8 cellular contexts compared by ENCODE assay signal in the genomic region with DNA sequence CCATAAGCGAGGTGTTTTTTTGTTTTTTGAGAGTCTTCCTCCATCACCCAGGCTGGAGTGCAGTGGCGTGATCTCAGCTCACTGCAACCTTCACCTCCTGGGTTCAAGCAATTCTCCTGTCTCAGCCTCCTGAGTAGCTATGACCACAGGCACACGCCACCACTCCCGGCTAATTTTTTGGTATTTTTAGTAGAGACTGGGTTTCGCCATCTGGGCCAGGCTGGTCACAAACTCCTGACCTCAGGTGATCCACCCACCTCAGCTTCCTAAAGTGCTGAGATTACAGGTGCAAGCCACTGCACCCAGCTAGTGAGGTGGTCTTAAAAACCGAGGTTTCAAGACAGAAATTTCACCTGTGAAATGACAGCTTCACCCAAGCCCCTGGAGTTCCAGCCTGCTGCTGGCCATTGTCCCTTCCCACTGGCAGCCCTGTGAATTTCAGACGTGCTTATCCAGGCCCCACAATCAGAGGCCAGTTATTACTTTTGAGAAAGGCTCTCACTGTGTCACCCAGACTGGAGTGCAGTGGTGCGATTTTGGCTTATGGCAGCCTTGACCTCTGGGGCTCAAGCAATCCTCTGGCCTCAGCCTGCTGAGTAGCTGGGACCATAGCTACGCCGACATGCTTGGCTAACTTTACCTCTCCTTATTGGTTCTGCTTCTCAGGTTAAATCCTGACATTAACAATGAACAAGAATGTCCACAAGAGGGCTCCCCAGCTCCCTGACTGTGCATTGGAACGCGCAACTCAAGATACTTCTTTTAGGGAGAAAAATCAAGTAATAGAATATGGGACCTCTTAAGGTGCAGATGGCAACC. TPM values are rescaled to one million over a fixed set of nuclear protein-coding genes. Genes with fewer than 3 reads are reported as not detected.
DNase-seq lines count a peak whose midpoint lies in the region; ATAC-seq, FAIRE-seq and TF ChIP-seq lines count a peak whose summit lies in the region.

No MANE protein-coding gene starts in this region.

- H3K27me3 Mint-ChIP-seq in mesothelial cell of epicardium (ENCODE audit: low read depth) = no peaks in the 10 kb centered on the region

- H3K4me3 ChIP-seq in dorsolateral prefrontal cortex = no peak overlapping the region

- TF ChIP-seq CTCF in dorsolateral prefrontal cortex (IDR thresholded peaks at IDR 0.05 in 54 of 56, conservative IDR thresholded peaks at IDR 0.05 in 2 of 56; ENCODE audit: low read depth in 1 of 56, partially characterized antibody in 56 of 56) = peak; percentile 39 to 79 (median 68)
- TF ChIP-seq CTCF in mesothelial cell of epicardium (IDR thresholded peaks at IDR 0.05; ENCODE audit: unreplicated experiment) = peak; percentile 50

- ATAC-seq in HG02852 (IDR thresholded peaks at IDR 0.05; ENCODE audit: unreplicated experiment) (no peak), HG03378 (IDR thresholded peaks at IDR 0.05; ENCODE audit: unreplicated experiment) (no peak)

- peaks cover 3% of the 10 kb centered on the region for H3K4me1 Mint-ChIP-seq in mesothelial cell of epicardium

- no peak overlapping the region for H3K4me3 Mint-ChIP-seq in mesothelial cell of epicardium

- H3K27ac Mint-ChIP-seq in mesothelial cell of epicardium = peak overlapping the region; percentile 14

- peaks cover 34% of the 10 kb centered on the region for H3K36me3 Mint-ChIP-seq in mesothelial cell of epicardium

- FAIRE-seq in TTC549 (lab: Jason Lieb, UNC) = peak; percentile 79

- intact Hi-C loops in dorsolateral prefrontal cortex (cut with DNase I) = no loop called here

- DNase-seq in NCI-H82 (lab: John Stamatoyannopoulos, UW) = peak; percentile 72
- no peak for DNase-seq in NCI-H82 treated with DMSO at 0.1 percent for 48 hours (lab: John Stamatoyannopoulos, UW; ENCODE audit: unreplicated experiment)
- peak; percentile 52 for DNase-seq in MV-4-11 (lab: John Stamatoyannopoulos, UW)
- peak in 4 of 10 donors; percentile 47 to 68 (median 52) for DNase-seq in dorsolateral prefrontal cortex
- DNase-seq in mesothelial cell of epicardium (ENCODE audit: low spot score in 2 of 2, unreplicated experiment in 2 of 2) = no peak

- H3K9me3 Mint-ChIP-seq in mesothelial cell of epicardium = no peaks in the 10 kb centered on the region

- peak overlapping the region in 20 of 59 donors; percentile 2 to 68 (median 30) for H3K27ac ChIP-seq in dorsolateral prefrontal cortex

- H3K27me3 ChIP-seq in dorsolateral prefrontal cortex = no peaks in the 10 kb centered on the region

RNA-seq across cellular contexts. Expression of gene ENO1, which starts 19.4 kb away (rescaled TPM):
- total RNA-seq in dorsolateral prefrontal cortex = 100 to 1,000 TPM; 469 to 938 (median 635) TPM
- 1,024 to 1,067 TPM (median 1,030 TPM) in 3 replicates for total RNA-seq in mesothelial cell of epicardium

RNA-seq across cellular contexts. Expression of gene RERE, which starts 41.7 kb away (rescaled TPM):
- total RNA-seq in dorsolateral prefrontal cortex (100 to 1,000 TPM; 286 to 583 (median 367) TPM), mesothelial cell of epicardium (177 to 187 TPM (median 187 TPM) in 3 replicates)

Comparison
In these comparisons a context has a peak if more than half of its experiments do, and no peak if none do; other contexts are left out.
1. DNase-seq: peak in NCI-H82 (single experiment) and MV-4-11 (single experiment); none in NCI-H82 treated with DMSO at 0.1 percent for 48 hours (single experiment) and mesothelial cell of epicardium (0 of 2).